Comparison of ENCODE assay signal across 8 cellular contexts in genomic region chr12:62813031-62813829, GRCh38.
DNase-seq lines count a peak whose midpoint lies in the region; ATAC-seq and TF ChIP-seq lines count a peak whose summit lies in the region.

No MANE protein-coding gene starts in this region.

- peak; percentile 88 for TF ChIP-seq CTCF in BJ (IDR thresholded peaks at IDR 0.05; ENCODE audit: insufficient read depth, low read depth, low read length)
- peak; percentile 37 for TF ChIP-seq CTCF in mesothelial cell of epicardium (IDR thresholded peaks at IDR 0.05; ENCODE audit: unreplicated experiment)

- POLR2A ChIA-PET in BJ (lab: Charles Lee), result no interaction called here

- no peak for DNase-seq in BJ (ENCODE audit: low read depth)
- peak; percentile 88 to 89 for DNase-seq in Kasumi-1 (lab: John Stamatoyannopoulos, UW)
- peak; percentile 75 for DNase-seq in activated CD4-positive, alpha-beta T cell treated with anti-CD3 and anti-CD28 coated beads, Interleukin-2, amount 10 ng/mL, durations not matched to agents 24 days and 14 days
- DNase-seq in mesothelial cell of epicardium (ENCODE audit: low spot score in 2 of 2, unreplicated experiment in 2 of 2), result peak; percentile 38 to 58
- DNase-seq in stimulated activated naive CD8-positive, alpha-beta T cell treated with anti-CD3 and anti-CD28 coated beads, Interleukin-15, Interleukin-2, amounts not matched to agents 100 U/mL and 50 U/mL, for 24 hours, result peak; percentile 58

- peak overlapping the region; percentile 33 for H3K4me3 Mint-ChIP-seq in activated CD4-positive, alpha-beta T cell treated with anti-CD3 and anti-CD28 coated beads, Interleukin-2, amount 10 ng/mL, durations not matched to agents 24 days and 14 days
- H3K4me3 Mint-ChIP-seq in mesothelial cell of epicardium, result no peak overlapping the region

- ATAC-seq in GM19043 (IDR thresholded peaks at IDR 0.05; ENCODE audit: low read depth, unreplicated experiment) (peak; percentile 49), GM21737 (IDR thresholded peaks at IDR 0.05; ENCODE audit: unreplicated experiment) (no peak)
- peak; percentile 45 for ATAC-seq in stimulated activated naive CD8-positive, alpha-beta T cell treated with anti-CD3 and anti-CD28 coated beads, Interleukin-15, Interleukin-2, amounts not matched to agents 100 U/mL and 50 U/mL, for 24 hours

- peak overlapping the region; percentile 2 for H3K9ac ChIP-seq in endocrine pancreas (ENCODE audit: control insufficient read depth, insufficient read depth, low read length)

- H3K36me3 ChIP-seq in BJ (ENCODE audit: control insufficient read depth, insufficient read depth, low read length) (no peaks in the 10 kb centered on the region), endocrine pancreas (ENCODE audit: control insufficient read depth, insufficient read depth, low read length) (no peaks in the 10 kb centered on the region)

- H3K4me3 ChIP-seq in BJ (ENCODE audit: low read depth, low read length) (no peak overlapping the region), endocrine pancreas (ENCODE audit: control insufficient read depth, insufficient read depth, low read length) (peak overlapping the region; percentile 11)

- CTCF ChIA-PET in BJ (lab: Yijun Ruan, JAX), result interaction anchor here (0.5 to 8.0 kb wide), 38 partner anchors 9 to 423 kb away, joined by 3 to 59 read pairs (median 4); partner anchors contain the start of gene PPM1H

- no peaks in the 10 kb centered on the region for H3K9me3 ChIP-seq in endocrine pancreas (ENCODE audit: control insufficient read depth, low read length)

- peaks cover 13% of the 10 kb centered on the region for H3K4me1 Mint-ChIP-seq in activated CD4-positive, alpha-beta T cell treated with anti-CD3 and anti-CD28 coated beads, Interleukin-2, amount 10 ng/mL, durations not matched to agents 24 days and 14 days
- H3K4me1 Mint-ChIP-seq in mesothelial cell of epicardium, result peaks cover 6% of the 10 kb centered on the region

- H3K27me3 Mint-ChIP-seq in activated CD4-positive, alpha-beta T cell treated with anti-CD3 and anti-CD28 coated beads, Interleukin-2, amount 10 ng/mL, durations not matched to agents 24 days and 14 days, result peaks cover 19% of the 10 kb centered on the region
- H3K27me3 Mint-ChIP-seq in mesothelial cell of epicardium (ENCODE audit: low read depth), result no peaks in the 10 kb centered on the region

- no peaks in the 10 kb centered on the region for H3K9me3 Mint-ChIP-seq in activated CD4-positive, alpha-beta T cell treated with anti-CD3 and anti-CD28 coated beads, Interleukin-2, amount 10 ng/mL, durations not matched to agents 24 days and 14 days
- H3K9me3 Mint-ChIP-seq in mesothelial cell of epicardium, result no peaks in the 10 kb centered on the region

- no peaks in the 10 kb centered on the region for H3K27me3 ChIP-seq in BJ (ENCODE audit: control insufficient read depth, insufficient read depth, low read length)
- no peaks in the 10 kb centered on the region for H3K27me3 ChIP-seq in endocrine pancreas (ENCODE audit: control insufficient read depth, insufficient read depth, low read length)

- H3K27ac Mint-ChIP-seq in activated CD4-positive, alpha-beta T cell treated with anti-CD3 and anti-CD28 coated beads, Interleukin-2, amount 10 ng/mL, durations not matched to agents 24 days and 14 days, result no peak overlapping the region
- H3K27ac Mint-ChIP-seq in mesothelial cell of epicardium, result no peak overlapping the region

- intact Hi-C loops in activated CD4-positive, alpha-beta T cell treated with anti-CD3 and anti-CD28 coated beads, Interleukin-2, amount 10 ng/mL, durations not matched to agents 24 days and 14 days (cut with micrococcal nuclease), result loop anchor here (5.0 kb wide), 1 partner anchor 376 kb away; no protein-coding TSS in a partner anchor

- H3K4me1 ChIP-seq in endocrine pancreas (ENCODE audit: control insufficient read depth, insufficient read depth, low read length), result no peaks in the 10 kb centered on the region

- no peaks in the 10 kb centered on the region for H3K36me3 Mint-ChIP-seq in activated CD4-positive, alpha-beta T cell treated with anti-CD3 and anti-CD28 coated beads, Interleukin-2, amount 10 ng/mL, durations not matched to agents 24 days and 14 days (ENCODE audit: low read depth)
- H3K36me3 Mint-ChIP-seq in mesothelial cell of epicardium, result no peaks in the 10 kb centered on the region
